8 cellular contexts compared by ENCODE assay signal in the genomic region with DNA sequence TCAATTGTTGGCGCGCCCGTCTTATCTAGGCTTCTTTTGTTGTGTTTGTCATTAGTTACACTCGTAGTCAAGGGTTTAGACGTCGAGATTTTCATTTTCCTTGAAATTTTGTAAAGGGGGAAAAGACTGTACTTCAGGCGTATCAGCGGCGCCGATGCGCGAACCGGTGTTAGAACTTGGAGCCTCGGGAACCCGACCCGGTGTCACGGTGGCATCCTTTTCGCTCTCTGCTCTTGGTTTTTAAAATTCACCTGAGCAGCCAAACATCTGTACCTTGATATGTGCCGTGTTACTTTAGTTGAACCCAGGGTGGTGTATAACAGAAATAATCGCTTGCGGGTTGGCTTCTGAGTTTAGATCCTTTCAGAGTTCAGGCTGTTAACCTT. TPM values are rescaled to one million over a fixed set of nuclear protein-coding genes. Genes with fewer than 3 reads are reported as not detected.
DNase-seq lines count a peak whose midpoint lies in the region; ATAC-seq, FAIRE-seq and TF ChIP-seq lines count a peak whose summit lies in the region.

No MANE protein-coding gene starts in this region.

- no peak for TF ChIP-seq POLR2A in suprapubic skin (IDR thresholded peaks at IDR 0.05)

- peak overlapping the region; percentile 87 for H3K4me3 ChIP-seq in iPS-20b (ENCODE audit: low read length)
- H3K4me3 ChIP-seq in suprapubic skin = peak overlapping the region; percentile 74

- peaks cover 53% of the 10 kb centered on the region for H3K4me1 Mint-ChIP-seq in activated CD4-positive, alpha-beta T cell treated with anti-CD3 and anti-CD28 coated beads, Interleukin-2, amount 10 ng/mL, durations not matched to agents 7 days and 5 days
- H3K4me1 Mint-ChIP-seq in activated naive CD4-positive, alpha-beta T cell treated with anti-CD3 and anti-CD28 coated beads for 36 hours (ENCODE audit: low read depth) = peaks cover 41% of the 10 kb centered on the region

- no peak for ATAC-seq in HG03175 (IDR thresholded peaks at IDR 0.05; ENCODE audit: unreplicated experiment)

- TF ChIP-seq EP300 in suprapubic skin (IDR thresholded peaks at IDR 0.05) = no peak

- intact Hi-C loops in activated naive CD4-positive, alpha-beta T cell treated with anti-CD3 and anti-CD28 coated beads for 36 hours (cut with micrococcal nuclease) = loop anchor here (1.0 to 10.0 kb wide), 13 partner anchors 16 to 893 kb away; partner anchors contain the start of genes ANKRD29, CABLES1, NPC1 and OSBPL1A

- no peaks in the 10 kb centered on the region; the same call in 1 of the 2 replicates for H3K4me1 ChIP-seq in iPS-20b (ENCODE audit: insufficient read depth, low read length)
- H3K4me1 ChIP-seq in suprapubic skin = peaks cover 29% of the 10 kb centered on the region

- DNase-seq in activated CD4-positive, alpha-beta T cell treated with anti-CD3 and anti-CD28 coated beads, Interleukin-2, amount 10 ng/mL, durations not matched to agents 7 days and 5 days = peak; percentile 15
- no peak for DNase-seq in activated CD4-positive, alpha-beta T cell treated with anti-CD3 and anti-CD28 coated beads for 4 hours
- peak; percentile 15 for DNase-seq in activated naive CD4-positive, alpha-beta T cell treated with anti-CD3 and anti-CD28 coated beads for 36 hours
- DNase-seq in suprapubic skin (ENCODE audit: low spot score in 2 of 2) (no peak), urothelium cell line (ENCODE audit: low spot score) (no peak)
- no peak for DNase-seq in NK-92 treated with Interleukin-12 subunit alpha and Interleukin-12 subunit beta, amount 100 ng/mL, for 24 hours (lab: John Stamatoyannopoulos, UW)

- TF ChIP-seq CTCF in suprapubic skin (IDR thresholded peaks at IDR 0.05) = no peak

- no peak overlapping the region for H3K27ac ChIP-seq in iPS-20b (ENCODE audit: low read length)
- H3K27ac ChIP-seq in suprapubic skin = peak overlapping the region; percentile 88

- H3K27me3 ChIP-seq in iPS-20b (ENCODE audit: insufficient read depth, low read length) = peaks cover 31% of the 10 kb centered on the region
- H3K27me3 ChIP-seq in suprapubic skin = no peaks in the 10 kb centered on the region

- peak overlapping the region; percentile 86 for H3K4me3 Mint-ChIP-seq in activated CD4-positive, alpha-beta T cell treated with anti-CD3 and anti-CD28 coated beads, Interleukin-2, amount 10 ng/mL, durations not matched to agents 7 days and 5 days
- peak overlapping the region; percentile 92 for H3K4me3 Mint-ChIP-seq in activated naive CD4-positive, alpha-beta T cell treated with anti-CD3 and anti-CD28 coated beads for 36 hours

- no peaks in the 10 kb centered on the region for H3K27me3 Mint-ChIP-seq in activated CD4-positive, alpha-beta T cell treated with anti-CD3 and anti-CD28 coated beads, Interleukin-2, amount 10 ng/mL, durations not matched to agents 7 days and 5 days
- no peaks in the 10 kb centered on the region for H3K27me3 Mint-ChIP-seq in activated naive CD4-positive, alpha-beta T cell treated with anti-CD3 and anti-CD28 coated beads for 36 hours (ENCODE audit: low read depth)

- WGBS in suprapubic skin = 2% methylated on average over 21 of the region's 21 CpGs

- CTCF ChIA-PET in activated CD4-positive, alpha-beta T cell treated with anti-CD3 and anti-CD28 coated beads, Interleukin-2, amount 10 ng/mL, durations not matched to agents 7 days and 5 days (lab: Charles Lee) = interaction anchor here (0.6 to 0.8 kb wide), 2 partner anchors 51 to 417 kb away, joined by 3 read pairs; no protein-coding TSS in a partner anchor
- CTCF ChIA-PET in activated naive CD4-positive, alpha-beta T cell treated with anti-CD3 and anti-CD28 coated beads for 36 hours (lab: Charles Lee) = interaction anchor here (2.1 kb wide), 1 partner anchor 12 kb away, joined by 16 read pairs; no protein-coding TSS in a partner anchor

- FAIRE-seq in urothelium cell line (lab: Jason Lieb, UNC) = no peak

- H3K36me3 ChIP-seq in iPS-20b (ENCODE audit: insufficient read depth, low read depth, low read length) (peaks cover 15% of the 10 kb centered on the region), suprapubic skin (peaks cover 16% of the 10 kb centered on the region)

- POLR2A ChIA-PET in activated CD4-positive, alpha-beta T cell treated with anti-CD3 and anti-CD28 coated beads, Interleukin-2, amount 10 ng/mL, durations not matched to agents 7 days and 5 days (lab: Charles Lee) = no interaction called here

- H3K36me3 Mint-ChIP-seq in activated CD4-positive, alpha-beta T cell treated with anti-CD3 and anti-CD28 coated beads, Interleukin-2, amount 10 ng/mL, durations not matched to agents 7 days and 5 days (ENCODE audit: low read depth) = peaks cover 31% of the 10 kb centered on the region
- peaks cover 20% of the 10 kb centered on the region for H3K36me3 Mint-ChIP-seq in activated naive CD4-positive, alpha-beta T cell treated with anti-CD3 and anti-CD28 coated beads for 36 hours (ENCODE audit: low read depth)

- no peaks in the 10 kb centered on the region for H3K9me3 Mint-ChIP-seq in activated CD4-positive, alpha-beta T cell treated with anti-CD3 and anti-CD28 coated beads, Interleukin-2, amount 10 ng/mL, durations not matched to agents 7 days and 5 days
- H3K9me3 Mint-ChIP-seq in activated naive CD4-positive, alpha-beta T cell treated with anti-CD3 and anti-CD28 coated beads for 36 hours = no peaks in the 10 kb centered on the region

- H3K27ac Mint-ChIP-seq in activated CD4-positive, alpha-beta T cell treated with anti-CD3 and anti-CD28 coated beads, Interleukin-2, amount 10 ng/mL, durations not matched to agents 7 days and 5 days = peak overlapping the region; percentile 94
- peak overlapping the region; percentile 44 for H3K27ac Mint-ChIP-seq in activated naive CD4-positive, alpha-beta T cell treated with anti-CD3 and anti-CD28 coated beads for 36 hours

- H3K9me3 ChIP-seq in iPS-20b (ENCODE audit: insufficient read depth, low read depth, low read length) = no peaks in the 10 kb centered on the region
- no peaks in the 10 kb centered on the region for H3K9me3 ChIP-seq in suprapubic skin

- H3K9ac ChIP-seq in iPS-20b (ENCODE audit: low read depth, low read length) = peak overlapping the region; percentile 56; the same call in 1 of the 2 replicates

RNA-seq across cellular contexts. Expression of gene RMC1, which starts 0.6 kb away (rescaled TPM):
- 10 to 100 TPM; 56.0 to 66.4 TPM for total RNA-seq in activated CD4-positive, alpha-beta T cell treated with anti-CD3 and anti-CD28 coated beads, Interleukin-2, amount 10 ng/mL, durations not matched to agents 7 days and 5 days
- total RNA-seq in activated naive CD4-positive, alpha-beta T cell treated with anti-CD3 and anti-CD28 coated beads for 36 hours = 10 to 100 TPM; 26.2 to 29.7 TPM
- total RNA-seq in suprapubic skin = 10 to 100 TPM; 18.7 to 26.4 (median 23.0) TPM

RNA-seq across cellular contexts. Expression of gene RIOK3, which starts 50.9 kb away (rescaled TPM):
- total RNA-seq in activated CD4-positive, alpha-beta T cell treated with anti-CD3 and anti-CD28 coated beads, Interleukin-2, amount 10 ng/mL, durations not matched to agents 7 days and 5 days = 10 to 100 TPM; 55.4 to 69.3 TPM
- 10 to 100 TPM; 53.8 to 59.5 TPM for total RNA-seq in activated naive CD4-positive, alpha-beta T cell treated with anti-CD3 and anti-CD28 coated beads for 36 hours
- 100 to 1,000 TPM in 2 of 4 donors, 10 to 100 TPM in 2; 85.4 to 219 (median 97.0) TPM for total RNA-seq in suprapubic skin

Comparison
In these comparisons a context has a peak if more than half of its experiments do, and no peak if none do; other contexts are left out.
1. DNase-seq: peak in activated CD4-positive, alpha-beta T cell treated with anti-CD3 and anti-CD28 coated beads, Interleukin-2, amount 10 ng/mL, durations not matched to agents 7 days and 5 days (single experiment) and activated naive CD4-positive, alpha-beta T cell treated with anti-CD3 and anti-CD28 coated beads for 36 hours (single experiment); none in activated CD4-positive, alpha-beta T cell treated with anti-CD3 and anti-CD28 coated beads for 4 hours (0 of 2), suprapubic skin (0 of 2), NK-92 treated with Interleukin-12 subunit alpha and Interleukin-12 subunit beta, amount 100 ng/mL, for 24 hours (single experiment) and urothelium cell line (single experiment).